ENCODE assay signal across 9 cellular contexts in the genomic region with DNA sequence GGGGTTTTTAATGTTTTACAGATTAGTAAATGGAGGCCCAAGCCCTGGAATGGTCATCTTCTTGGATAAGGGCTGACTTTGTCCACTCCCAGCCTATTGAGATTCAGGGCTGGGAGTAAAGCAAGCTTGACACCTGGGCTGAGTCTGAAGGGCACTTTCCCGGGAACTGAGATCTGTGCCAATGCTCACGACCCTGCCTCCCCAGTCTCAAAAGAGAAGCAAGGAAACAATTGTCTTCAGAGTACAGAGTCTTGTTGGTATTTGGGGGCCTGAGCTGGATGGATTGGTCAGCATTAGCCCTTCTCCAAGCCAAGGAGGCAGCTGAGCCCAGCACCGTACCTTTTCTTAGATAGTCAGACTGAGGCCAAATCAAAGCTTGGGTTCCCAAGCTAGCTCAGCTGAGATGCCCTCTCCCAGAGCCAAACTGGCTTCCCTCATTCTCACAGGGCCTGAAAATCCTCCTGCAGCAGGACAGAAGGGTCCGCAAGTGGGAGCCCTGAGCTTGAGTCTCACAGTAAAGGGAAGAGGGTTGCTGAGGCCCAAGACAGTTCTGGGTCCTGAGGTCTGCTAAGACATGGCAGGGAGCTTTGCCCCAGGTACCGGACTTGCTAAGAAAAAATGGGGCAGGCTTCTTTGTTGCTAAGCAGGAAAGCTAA. TPM values are rescaled to one million over a fixed set of nuclear protein-coding genes. Genes with fewer than 3 reads are reported as not detected.
A peak's percentile ranks its signal among the peaks of the same experiment; 100 is the strongest.
DNase-seq lines count a peak whose midpoint lies in the region; ATAC-seq and TF ChIP-seq lines count a peak whose summit lies in the region.
"Had no signal": no experiment of that assay in that cellular context is flagged by ENCODE, and none has a peak within 500 bp of the region (broad histone marks: within the 10 kb centered on the region; RNA-seq: fewer than 3 reads in every experiment).

No MANE protein-coding gene starts in this region.

- no peak for ATAC-seq in HG03460 (IDR thresholded peaks at IDR 0.05; ENCODE audit: unreplicated experiment)

- no peak overlapping the region for H3K9ac ChIP-seq in subcutaneous abdominal adipose tissue (ENCODE audit: low read length in 5 of 5)

- H3K4me1 ChIP-seq in subcutaneous abdominal adipose tissue (ENCODE audit: control insufficient read depth in 5 of 5, insufficient read depth in 5 of 5, low read length in 5 of 5) = peaks cover 8 to 50% (median 44%) of the 10 kb centered on the region in 5 donors

- peaks cover 28% of the 10 kb centered on the region for H3K36me3 Mint-ChIP-seq in T-helper 1 cell treated with Interleukin-12 subunit alpha and Interleukin-12 subunit beta and Interleukin-4 antibody, amounts not matched to agents 30 μg/mL and 1 μg/mL, for 36 hours (ENCODE audit: low read depth)
- H3K36me3 Mint-ChIP-seq in activated naive CD8-positive, alpha-beta T cell treated with anti-CD3 and anti-CD28 coated beads for 36 hours = peaks cover 39% of the 10 kb centered on the region

- peak overlapping the region; percentile 55 for H3K27ac ChIP-seq in layer of hippocampus (ENCODE audit: low read depth, low read length)
- peak overlapping the region; percentile 98 for H3K27ac ChIP-seq in subcutaneous abdominal adipose tissue (ENCODE audit: low read depth, low read length)
- H3K27ac ChIP-seq in WERI-Rb-1 = no peak overlapping the region

- H3K4me1 Mint-ChIP-seq in T-helper 1 cell treated with Interleukin-12 subunit alpha and Interleukin-12 subunit beta and Interleukin-4 antibody, amounts not matched to agents 30 μg/mL and 1 μg/mL, for 36 hours (ENCODE audit: low read depth) = peaks cover 42% of the 10 kb centered on the region
- peaks cover 34% of the 10 kb centered on the region for H3K4me1 Mint-ChIP-seq in activated naive CD8-positive, alpha-beta T cell treated with anti-CD3 and anti-CD28 coated beads for 36 hours

- H3K9me3 ChIP-seq in subcutaneous abdominal adipose tissue (ENCODE audit: control insufficient read depth in 5 of 5, low read length in 5 of 5) = no peaks in the 10 kb centered on the region
- no peaks in the 10 kb centered on the region for H3K9me3 ChIP-seq in WERI-Rb-1 (ENCODE audit: severe bottlenecking)

- peak overlapping the region; percentile 98 for H3K27ac Mint-ChIP-seq in T-helper 1 cell treated with Interleukin-12 subunit alpha and Interleukin-12 subunit beta and Interleukin-4 antibody, amounts not matched to agents 30 μg/mL and 1 μg/mL, for 36 hours
- peak overlapping the region; percentile 59 for H3K27ac Mint-ChIP-seq in activated naive CD8-positive, alpha-beta T cell treated with anti-CD3 and anti-CD28 coated beads for 36 hours

- H3K36me3 ChIP-seq in subcutaneous abdominal adipose tissue (ENCODE audit: control insufficient read depth in 5 of 5, insufficient read depth in 5 of 5, low read length in 5 of 5) (peaks cover 0 to 20% (median 19%) of the 10 kb centered on the region in 5 donors), WERI-Rb-1 (peaks cover 16% of the 10 kb centered on the region)

- DNase-seq in T-helper 1 cell (no peak), WERI-Rb-1 (no peak), LoVo (ENCODE audit: low spot score) (no peak)
- no peak for DNase-seq in activated naive CD8-positive, alpha-beta T cell treated with anti-CD3 and anti-CD28 coated beads for 36 hours
- DNase-seq: activated CD8-positive, alpha-beta memory T cell treated with anti-CD3 and anti-CD28 coated beads, Interleukin-2, amount 50 U/mL, for 4 hours had no signal

- H3K9me3 Mint-ChIP-seq in T-helper 1 cell treated with Interleukin-12 subunit alpha and Interleukin-12 subunit beta and Interleukin-4 antibody, amounts not matched to agents 30 μg/mL and 1 μg/mL, for 36 hours = no peaks in the 10 kb centered on the region
- no peaks in the 10 kb centered on the region for H3K9me3 Mint-ChIP-seq in activated naive CD8-positive, alpha-beta T cell treated with anti-CD3 and anti-CD28 coated beads for 36 hours

- H3K27me3 ChIP-seq in layer of hippocampus (ENCODE audit: control insufficient read depth, insufficient read depth, low read length) (no peaks in the 10 kb centered on the region), subcutaneous abdominal adipose tissue (ENCODE audit: control insufficient read depth in 5 of 5, insufficient read depth in 4 of 5, low read length in 5 of 5) (no peaks in the 10 kb centered on the region), WERI-Rb-1 (ENCODE audit: insufficient read depth, low read depth, severe bottlenecking) (no peaks in the 10 kb centered on the region)

- TF ChIP-seq CTCF in WERI-Rb-1 (IDR thresholded peaks at IDR 0.05; ENCODE audit: low read depth, low read length) = no peak

- H3K27me3 Mint-ChIP-seq in T-helper 1 cell treated with Interleukin-12 subunit alpha and Interleukin-12 subunit beta and Interleukin-4 antibody, amounts not matched to agents 30 μg/mL and 1 μg/mL, for 36 hours (ENCODE audit: low read depth) = no peaks in the 10 kb centered on the region
- H3K27me3 Mint-ChIP-seq in activated naive CD8-positive, alpha-beta T cell treated with anti-CD3 and anti-CD28 coated beads for 36 hours = peaks cover 12% of the 10 kb centered on the region

- H3K4me3 ChIP-seq in subcutaneous abdominal adipose tissue (ENCODE audit: low read depth in 1 of 5, low read length in 5 of 5) (no peak overlapping the region), WERI-Rb-1 (ENCODE audit: low read depth, low read length) (no peak overlapping the region)

- H3K4me3 Mint-ChIP-seq in T-helper 1 cell treated with Interleukin-12 subunit alpha and Interleukin-12 subunit beta and Interleukin-4 antibody, amounts not matched to agents 30 μg/mL and 1 μg/mL, for 36 hours = peak overlapping the region; percentile 17
- no peak overlapping the region for H3K4me3 Mint-ChIP-seq in activated naive CD8-positive, alpha-beta T cell treated with anti-CD3 and anti-CD28 coated beads for 36 hours

RNA-seq across cellular contexts. Expression of gene DDIT4, which starts 3.7 kb away (rescaled TPM):
- 100 to 1,000 TPM; 422 to 424 TPM for total RNA-seq in activated naive CD8-positive, alpha-beta T cell treated with anti-CD3 and anti-CD28 coated beads for 36 hours
